1 cellular context compared by ENCODE assay signal in the genomic region with DNA sequence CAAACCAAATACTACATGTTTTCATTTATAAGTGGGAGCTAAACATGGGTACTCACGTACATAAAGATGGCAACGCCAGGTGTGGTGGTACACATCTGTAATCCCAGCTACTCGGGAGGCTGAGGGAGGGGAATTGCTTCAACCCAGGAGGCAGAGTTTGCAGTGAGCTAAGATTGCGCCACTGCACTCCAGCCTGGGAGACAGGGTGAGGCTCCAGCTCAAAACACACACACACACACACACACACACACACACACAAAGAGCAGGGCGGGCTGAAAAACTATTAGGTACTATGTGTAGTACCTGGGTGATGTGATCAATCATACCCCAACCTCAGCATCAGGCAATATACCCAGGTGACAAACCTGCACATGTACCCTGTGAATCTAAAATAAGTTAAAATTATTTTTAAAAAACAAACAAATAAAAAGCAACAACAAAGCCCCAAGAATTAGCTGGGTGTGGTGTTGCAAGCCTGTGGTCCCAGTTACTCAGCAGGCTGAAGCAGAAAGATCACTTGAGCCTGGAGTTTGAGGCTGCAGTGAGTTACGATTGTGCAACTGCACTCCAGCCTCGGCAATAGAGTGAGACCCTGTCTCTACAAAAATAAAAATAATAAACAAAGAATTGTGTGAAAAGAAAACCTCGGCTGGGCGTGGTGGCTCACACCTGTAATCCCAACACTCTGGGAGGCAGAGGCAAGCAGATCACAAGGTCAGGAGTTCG.
TF ChIP-seq lines count a peak whose summit lies in the region.

No MANE protein-coding gene starts in this region.

TF ChIP-seq in IMR-90, 13 proteins besides CTCF, POLR2A, EP300 and RAD21 (continued from another document):
- peak; percentile 94 for TF ChIP-seq CEBPB (IDR thresholded peaks at IDR 0.05; ENCODE audit: low read depth, low read length)
TF ChIP-seq in IMR-90: peak in this region for 1.
